ENCODE assay signal across 14 cellular contexts in genomic region chr6:26185004-26185403, GRCh38.
DNase-seq lines count a peak whose midpoint lies in the region; ATAC-seq, FAIRE-seq and TF ChIP-seq lines count a peak whose summit lies in the region.
"Had no signal": no experiment of that assay in that cellular context is flagged by ENCODE, and none has a peak within 500 bp of the region (broad histone marks: within the 10 kb centered on the region; RNA-seq: fewer than 3 reads in every experiment).

No MANE protein-coding gene starts in this region.

- no peak for TF ChIP-seq CTCF in RWPE2 (IDR thresholded peaks at IDR 0.05; ENCODE audit: poor library complexity, severe bottlenecking)
- no peak for TF ChIP-seq CTCF in H1 (IDR thresholded peaks at IDR 0.05; ENCODE audit: control extremely low read depth in 1 of 3, insufficient read depth in 1 of 3, low read depth in 1 of 3, low read length in 3 of 3)
- TF ChIP-seq CTCF in sigmoid colon (IDR thresholded peaks at IDR 0.05), result no peak
- no peak for TF ChIP-seq CTCF in gastroesophageal sphincter (IDR thresholded peaks at IDR 0.05)

- H3K27me3 ChIP-seq in RWPE2 (ENCODE audit: insufficient read depth, poor library complexity, severe bottlenecking), result no peaks in the 10 kb centered on the region
- no peaks in the 10 kb centered on the region for H3K27me3 ChIP-seq in H1 (replicated peaks in 1 of 4; ENCODE audit: control insufficient read depth in 3 of 4, extremely low read depth in 1 of 4, insufficient read depth in 3 of 4, low read length in 3 of 4)
- H3K27me3 ChIP-seq in sigmoid colon, result no peaks in the 10 kb centered on the region
- no peaks in the 10 kb centered on the region for H3K27me3 ChIP-seq in gastroesophageal sphincter
- H3K27me3 ChIP-seq: esophagus squamous epithelium, spleen, thyroid gland had no signal

- peak overlapping the region; percentile 89 for H2BK5ac ChIP-seq in H1 (ENCODE audit: low read depth, low read length)

- FAIRE-seq in H1 (lab: Jason Lieb, UNC), result no peak

- H2AFZ ChIP-seq in H1 (ENCODE audit: low read length), result no peak overlapping the region

- TF ChIP-seq EP300 in H1 (IDR thresholded peaks at IDR 0.05; ENCODE audit: borderline replicate concordance in 1 of 2, low read depth in 2 of 2, low read length in 2 of 2) (no peak), sigmoid colon (IDR thresholded peaks at IDR 0.05) (no peak), gastroesophageal sphincter (IDR thresholded peaks at IDR 0.05) (no peak)

- H3K9me3 ChIP-seq in RWPE2 (ENCODE audit: severe bottlenecking) (no peaks in the 10 kb centered on the region), H1 (ENCODE audit: insufficient read depth in 2 of 2, low read depth in 1 of 2, low read length in 1 of 2) (no peaks in the 10 kb centered on the region), sigmoid colon (no peaks in the 10 kb centered on the region), gastroesophageal sphincter (no peaks in the 10 kb centered on the region)
- H3K9me3 ChIP-seq: esophagus squamous epithelium, thyroid gland had no signal

- H3K4me3 Mint-ChIP-seq in activated CD4-positive, alpha-beta T cell treated with anti-CD3 and anti-CD28 coated beads, Interleukin-2, amount 10 ng/mL, durations not matched to agents 7 days and 5 days, result peak overlapping the region; percentile 91

- H3K23me2 ChIP-seq in H1 (ENCODE audit: low read depth, low read length), result peaks cover 11% of the 10 kb centered on the region

- peak overlapping the region; percentile 78; the same call in 1 of the 2 replicates for H2BK12ac ChIP-seq in H1 (ENCODE audit: low read depth, low read length)

- no peak overlapping the region for H3K23ac ChIP-seq in H1 (ENCODE audit: insufficient read length)

- no peaks in the 10 kb centered on the region for H3K36me3 ChIP-seq in RWPE2 (ENCODE audit: low read depth)
- no peaks in the 10 kb centered on the region for H3K36me3 ChIP-seq in H1 (ENCODE audit: control insufficient read depth in 2 of 4, insufficient read depth in 4 of 4, low read length in 3 of 4)
- no peaks in the 10 kb centered on the region for H3K36me3 ChIP-seq in sigmoid colon
- no peaks in the 10 kb centered on the region for H3K36me3 ChIP-seq in gastroesophageal sphincter
- H3K36me3 ChIP-seq: esophagus squamous epithelium, spleen, thyroid gland had no signal

- peak overlapping the region; percentile 95 for H2BK120ac ChIP-seq in H1 (replicated peaks; ENCODE audit: low read depth, low read length)

- intact Hi-C loops in sigmoid colon (cut with DNase I), result no loop called here

- peak overlapping the region; percentile 68 to 73 for H3K4me2 ChIP-seq in H1 (ENCODE audit: insufficient read depth in 1 of 2, low read depth in 2 of 2, low read length in 2 of 2)

- peaks cover 0 to 2% of the 10 kb centered on the region in 2 experiments for H4K20me1 ChIP-seq in H1 (replicated peaks in 1 of 2; ENCODE audit: control insufficient read depth in 1 of 2, insufficient read depth in 2 of 2, low read length in 2 of 2)

- POLR2A ChIA-PET in activated CD4-positive, alpha-beta T cell treated with anti-CD3 and anti-CD28 coated beads, Interleukin-2, amount 10 ng/mL, durations not matched to agents 7 days and 5 days (lab: Charles Lee), result interaction anchor here (0.6 to 4.6 kb wide), 4 partner anchors 13 to 164 kb away, joined by 4 to 96 read pairs (median 43); a partner anchor contains a TSS
- POLR2A ChIA-PET in H1 (lab: Charles Lee; ENCODE audit: partially characterized antibody), result interaction anchor here (0.6 to 40.4 kb wide), 23 partner anchors 9 to 1708 kb away, joined by 3 to 2731 read pairs (median 27); a partner anchor contains a TSS

- H2AK5ac ChIP-seq in H1 (ENCODE audit: low read depth, low read length), result peak overlapping the region; percentile 67; the same call in 1 of the 2 replicates

- no peak for TF ChIP-seq RAD21 in H1 (IDR thresholded peaks at IDR 0.05 in 1 of 2, conservative IDR thresholded peaks at IDR 0.05 in 1 of 2; ENCODE audit: low read depth in 2 of 2, low read length in 2 of 2)

- H4K5ac ChIP-seq in H1 (ENCODE audit: insufficient read length, low read depth, low read length), result peak overlapping the region; percentile 45

- peaks cover 4% of the 10 kb centered on the region for H3K9me3 Mint-ChIP-seq in activated CD4-positive, alpha-beta T cell treated with anti-CD3 and anti-CD28 coated beads, Interleukin-2, amount 10 ng/mL, durations not matched to agents 7 days and 5 days

- H3K4me3 ChIP-seq in RWPE2 (ENCODE audit: severe bottlenecking) (no peak overlapping the region), H1 (ENCODE audit: extremely low read depth in 1 of 4, insufficient read depth in 2 of 4, low read depth in 3 of 4, low read length in 4 of 4) (peak overlapping the region in 3 of 4 experiments; percentile 45 to 72 (median 67); a peak in 4 of 8 replicates), sigmoid colon (no peak overlapping the region), gastroesophageal sphincter (no peak overlapping the region)
- H3K4me3 ChIP-seq: thyroid gland had no signal

- no peak overlapping the region for H3K14ac ChIP-seq in H1 (ENCODE audit: insufficient read length)

- ATAC-seq in RWPE2 (ENCODE audit: low read depth), result no peak
- ATAC-seq in GM18858 (IDR thresholded peaks at IDR 0.05; ENCODE audit: unreplicated experiment), result no peak
- no peak for ATAC-seq in gastroesophageal sphincter

- H3K27me3 Mint-ChIP-seq in activated CD4-positive, alpha-beta T cell treated with anti-CD3 and anti-CD28 coated beads, Interleukin-2, amount 10 ng/mL, durations not matched to agents 7 days and 5 days, result no peaks in the 10 kb centered on the region
- H3K27me3 Mint-ChIP-seq: activated naive CD4-positive, alpha-beta T cell treated with anti-CD3 and anti-CD28 coated beads, Interleukin-2, amount 50 U/mL, for 24 hours had no signal

- H2BK15ac ChIP-seq in H1 (ENCODE audit: low read length), result no peak overlapping the region

- H4K91ac ChIP-seq in H1 (replicated peaks; ENCODE audit: insufficient read length, low read length), result peak overlapping the region; percentile 63

- no peak overlapping the region for H4K8ac ChIP-seq in H1 (ENCODE audit: extremely low read depth, insufficient read depth, low read length)

- H2BK20ac ChIP-seq in H1 (ENCODE audit: low read length), result no peak overlapping the region

- TF ChIP-seq POLR2A in H1 (IDR thresholded peaks at IDR 0.05; ENCODE audit: control extremely low read depth in 1 of 2, low read depth in 2 of 2, low read length in 2 of 2), result peak; percentile 4 to 11; a peak in 2 of 3 replicates
- no peak for TF ChIP-seq POLR2A in sigmoid colon (IDR thresholded peaks at IDR 0.05)
- no peak for TF ChIP-seq POLR2A in gastroesophageal sphincter (IDR thresholded peaks at IDR 0.05)

- no peak for DNase-seq in activated CD4-positive, alpha-beta T cell treated with anti-CD3 and anti-CD28 coated beads, Interleukin-2, amount 10 ng/mL, durations not matched to agents 7 days and 5 days
- no peak for DNase-seq in activated CD4-positive, alpha-beta T cell treated with anti-CD3 and anti-CD28 coated beads for 4 hours
- DNase-seq in RWPE2 (ENCODE audit: low spot score) (no peak), H1 (ENCODE audit: low read depth in 1 of 2, low spot score in 2 of 2) (no peak), sigmoid colon (no peak), midbrain (lab: John Stamatoyannopoulos, UW) (no peak)
- DNase-seq: esophagus squamous epithelium, NCI-H1105, NCI-H2171 treated with DMSO at 0.1 percent for 48 hours, spleen, thyroid gland had no signal

- no peaks in the 10 kb centered on the region for H3K79me2 ChIP-seq in H1 (ENCODE audit: control insufficient read depth in 1 of 2, insufficient read depth in 2 of 2, low read length in 2 of 2)

- H3K36me3 Mint-ChIP-seq in activated CD4-positive, alpha-beta T cell treated with anti-CD3 and anti-CD28 coated beads, Interleukin-2, amount 10 ng/mL, durations not matched to agents 7 days and 5 days (ENCODE audit: low read depth), result peaks cover 8% of the 10 kb centered on the region
- H3K36me3 Mint-ChIP-seq: activated naive CD4-positive, alpha-beta T cell treated with anti-CD3 and anti-CD28 coated beads, Interleukin-2, amount 50 U/mL, for 24 hours had no signal

- H3K4me1 Mint-ChIP-seq in activated CD4-positive, alpha-beta T cell treated with anti-CD3 and anti-CD28 coated beads, Interleukin-2, amount 10 ng/mL, durations not matched to agents 7 days and 5 days, result peaks cover 82% of the 10 kb centered on the region

- H3K79me1 ChIP-seq in H1 (ENCODE audit: low read depth, low read length), result no peaks in the 10 kb centered on the region

- WGBS in H1 (ENCODE audit: extremely low coverage in 1 of 2, insufficient coverage in 1 of 2, insufficient read length in 1 of 2, insufficient replicate concordance in 2 of 2, low coverage in 1 of 2, low lambda C conversion rate in 2 of 2, missing lambda C conversion rate in 1 of 2), 2 experiments, result 29% methylated on average over 2 of the region's 2 CpGs; no CpG with 5 or more reads in 1 of the 2 experiments
- WGBS in sigmoid colon, 2 donors, result 87 to 90% methylated on average over 2 of the region's 2 CpGs
- 78% methylated on average over 2 of the region's 2 CpGs; no CpG with 5 or more reads in 1 of the 2 donors for WGBS in gastroesophageal sphincter (ENCODE audit: low coverage in 1 of 2), 2 donors

- H3K27ac Mint-ChIP-seq in activated CD4-positive, alpha-beta T cell treated with anti-CD3 and anti-CD28 coated beads, Interleukin-2, amount 10 ng/mL, durations not matched to agents 7 days and 5 days, result peak overlapping the region; percentile 99

- H3K9ac ChIP-seq in H1 (replicated peaks in 1 of 4; ENCODE audit: extremely low read depth in 1 of 4, low read depth in 3 of 4, low read length in 3 of 4), result peak overlapping the region in 2 of 4 experiments; percentile 84 to 85; a peak in 4 of 7 replicates

- CTCF ChIA-PET in activated CD4-positive, alpha-beta T cell treated with anti-CD3 and anti-CD28 coated beads, Interleukin-2, amount 10 ng/mL, durations not matched to agents 7 days and 5 days (lab: Charles Lee), result interaction anchor here (3.2 to 8.3 kb wide), 2 partner anchors 12 kb away, joined by 26 to 59 read pairs; a partner anchor contains a TSS
- CTCF ChIA-PET in H1 (lab: Charles Lee; ENCODE audit: partially characterized antibody), result interaction anchor here (1.1 kb wide), 1 partner anchor 13 kb away, joined by 6 read pairs; no protein-coding TSS in a partner anchor

- H3K27ac ChIP-seq in RWPE2 (ENCODE audit: poor library complexity, severe bottlenecking), result peak overlapping the region; percentile 64
- peak overlapping the region; percentile 97 for H3K27ac ChIP-seq in H1 (ENCODE audit: low read depth, low read length)
- H3K27ac ChIP-seq in sigmoid colon, result peak overlapping the region in 3 of 4 donors; percentile 85 to 88 (median 87)
- peak overlapping the region in 2 of 4 donors; percentile 87 to 90 for H3K27ac ChIP-seq in gastroesophageal sphincter

- peaks cover 23% of the 10 kb centered on the region for H3K4me1 ChIP-seq in RWPE2 (ENCODE audit: insufficient read depth, poor library complexity, severe bottlenecking)
- peaks cover 0 to 17% (median 8%) of the 10 kb centered on the region in 4 experiments; a peak in 5 of 7 replicates for H3K4me1 ChIP-seq in H1 (replicated peaks in 1 of 4; ENCODE audit: control insufficient read depth in 3 of 4, insufficient read depth in 4 of 4, low read length in 3 of 4)
- H3K4me1 ChIP-seq in sigmoid colon, result peaks cover 0 to 24% (median 7%) of the 10 kb centered on the region in 4 donors
- H3K4me1 ChIP-seq in gastroesophageal sphincter, result peaks cover 0 to 37% (median 4%) of the 10 kb centered on the region in 3 donors

- H3K4ac ChIP-seq in H1 (replicated peaks; ENCODE audit: insufficient read length, low read depth, low read length), result peak overlapping the region; percentile 48

- peak overlapping the region; percentile 36; the same call in 1 of the 2 replicates for H3K18ac ChIP-seq in H1 (ENCODE audit: extremely low read depth, low read length)

- H3K56ac ChIP-seq in H1 (replicated peaks; ENCODE audit: insufficient read length, low read depth, low read length), result no peak overlapping the region

Comparison
In these comparisons a context has a peak if more than half of its experiments do, and no peak if none do; other contexts are left out.
1. H3K4me3 ChIP-seq: peak in H1 (3 of 4); none in RWPE2 (single experiment), sigmoid colon (0 of 4) and gastroesophageal sphincter (0 of 2).
2. POLR2A ChIP-seq: peak in H1 (2 of 2); none in sigmoid colon (0 of 2) and gastroesophageal sphincter (0 of 2).